In genomic region chr1:200877839-200878551, GRCh38 we compare ENCODE assay signal across 9 cellular contexts.
DNase-seq lines count a peak whose midpoint lies in the region; ATAC-seq lines count a peak whose summit lies in the region.
"Had no signal": no experiment of that assay in that cellular context is flagged by ENCODE, and none has a peak within 500 bp of the region (broad histone marks: within the 10 kb centered on the region; RNA-seq: fewer than 3 reads in every experiment).

No MANE protein-coding gene starts in this region.

- ATAC-seq in GM18873 (IDR thresholded peaks at IDR 0.05; ENCODE audit: low FRiP score, unreplicated experiment), result peak; percentile 82
- ATAC-seq in HG02885 (IDR thresholded peaks at IDR 0.05; ENCODE audit: poor library complexity, unreplicated experiment), result peak; percentile 53
- ATAC-seq: right lobe of liver had no signal

- DNase-seq in activated CD4-positive, alpha-beta T cell treated with anti-CD3 and anti-CD28 coated beads for 48 hours, result peak; percentile 79
- peak; percentile 56 to 58 for DNase-seq in stimulated activated CD4-positive, alpha-beta T cell treated with anti-CD3 and anti-CD28 coated beads, Interleukin-2, amount 100 ng/mL, for 24 hours
- DNase-seq in ecto neural progenitor cell (ENCODE audit: low spot score) (no peak), ACHN (no peak), GDM1 (lab: John Stamatoyannopoulos, UW) (no peak), globus pallidus (ENCODE audit: low spot score) (no peak)
- DNase-seq: right lobe of liver had no signal

- in situ Hi-C loops in ACHN (cut with HindIII; ENCODE audit: low pct_ligation_motif_present, low pct_unique_long_range_greater_than_20kb, low sequenced_read_pairs), result no loop called here

Comparison
In these comparisons a context has a peak if more than half of its experiments do, and no peak if none do; other contexts are left out.
1. DNase-seq: peak in activated CD4-positive, alpha-beta T cell treated with anti-CD3 and anti-CD28 coated beads for 48 hours (single experiment) and stimulated activated CD4-positive, alpha-beta T cell treated with anti-CD3 and anti-CD28 coated beads, Interleukin-2, amount 100 ng/mL, for 24 hours (2 of 2); none in ecto neural progenitor cell (single experiment), ACHN (single experiment), GDM1 (single experiment) and globus pallidus (single experiment).